ENCODE assay signal across 30 cellular contexts in genomic region chr4:90227177-90227576, GRCh38.
"Had no signal": no experiment of that assay in that cellular context is flagged by ENCODE, and none has a peak within 500 bp of the region (broad histone marks: within the 10 kb centered on the region; RNA-seq: fewer than 3 reads in every experiment).

No MANE protein-coding gene starts in this region.

- H3K79me2 ChIP-seq: parathyroid adenoma had no signal

- H2AFZ ChIP-seq: parathyroid adenoma had no signal

- H3K9me3 ChIP-seq: neutrophil, ovary, suprapubic skin, testis, tibial artery, transverse colon, upper lobe of right lung, uterus had no signal

- H3K4me3 ChIP-seq: ovary, psoas muscle, skin epidermis, smooth muscle cell, spleen, suprapubic skin, testis, tibial artery, transverse colon, upper lobe of right lung, uterus had no signal

- H3K27ac ChIP-seq: neutrophil, ovary, parathyroid adenoma, psoas muscle, skin epidermis, spleen, suprapubic skin, testis, tibial artery, transverse colon, upper lobe of right lung, uterus had no signal

- H3K9ac ChIP-seq: parathyroid adenoma had no signal

- H3K36me3 ChIP-seq: neutrophil, ovary, spleen, suprapubic skin, tibial artery, transverse colon, upper lobe of right lung, uterus had no signal

- H3K27me3 ChIP-seq: neutrophil, ovary, spleen, suprapubic skin, testis, tibial artery, transverse colon, upper lobe of right lung, uterus had no signal

- H3K4me1 ChIP-seq: parathyroid adenoma, psoas muscle, spleen, suprapubic skin, testis, tibial artery, transverse colon, upper lobe of right lung, uterus had no signal

- ATAC-seq: naive thymus-derived CD4-positive, alpha-beta T cell; natural killer cell treated with Interleukin-12 subunit alpha and Interleukin-12 subunit beta and Interleukin-15 and Interleukin-18, amount 100 ng/mL, for 72 hours; psoas muscle; right cardiac atrium; sciatic nerve; stimulated activated memory B cell treated with anti-CD40 and anti-IgM and Interleukin-4, amounts not matched to agents 10 μg/mL and 1 μg/mL and 100 μg/mL, for 72 hours; stimulated activated naive CD8-positive, alpha-beta T cell treated with anti-CD3 and anti-CD28 coated beads, Interleukin-15, amount 100 ng/mL, for 72 hours; stimulated activated naive CD8-positive, alpha-beta T cell treated with anti-CD3 and anti-CD28 coated beads, Interleukin-15, Interleukin-2, amounts not matched to agents 100 U/mL and 50 U/mL, for 24 hours; upper lobe of right lung had no signal

- DNase-seq: naive thymus-derived CD4-positive, alpha-beta T cell; nephron progenitor cell; nucleus accumbens; ovary; posterior cingulate gyrus; psoas muscle; right cardiac atrium; spleen; stimulated activated CD4-positive, alpha-beta T cell treated with anti-CD3 and anti-CD28 coated beads, Interleukin-12 subunit alpha, Interleukin-12 subunit beta, amount 100 ng/mL, for 4 hours; stimulated activated CD4-positive, alpha-beta T cell treated with anti-CD3 and anti-CD28 coated beads, Interleukin-1b, Interleukin-23, amount 100 ng/mL, for 48 hours; stimulated activated CD4-positive, alpha-beta T cell treated with anti-CD3 and anti-CD28 coated beads, Interleukin-4, amount 100 ng/mL, for 1 hour; stimulated activated CD4-positive, alpha-beta T cell treated with anti-CD3 and anti-CD28 coated beads, Interleukin-4, amount 100 ng/mL, for 4 hours; stimulated activated CD8-positive, alpha-beta memory T cell treated with anti-CD3 and anti-CD28 coated beads, Interleukin-4, amount 100 ng/mL, for 48 hours; stimulated activated naive CD4-positive, alpha-beta T cell; stimulated activated naive CD8-positive, alpha-beta T cell treated with anti-CD3 and anti-CD28 coated beads, Interleukin-15, amount 100 ng/mL, for 72 hours; stimulated activated naive CD8-positive, alpha-beta T cell treated with anti-CD3 and anti-CD28 coated beads, Interleukin-15, Interleukin-2, amounts not matched to agents 100 U/mL and 50 U/mL, for 24 hours; substantia nigra; testis; tibial artery; transverse colon; upper lobe of right lung; uterus had no signal

- H3K4me2 ChIP-seq: smooth muscle cell had no signal
